ENCODE assay signal across 16 cellular contexts in genomic region chr7:2072042-2072441, GRCh38.
A peak's percentile ranks its signal among the peaks of the same experiment; 100 is the strongest.
DNase-seq lines count a peak whose midpoint lies in the region; ATAC-seq and TF ChIP-seq lines count a peak whose summit lies in the region.
"Had no signal": no experiment of that assay in that cellular context is flagged by ENCODE, and none has a peak within 500 bp of the region (broad histone marks: within the 10 kb centered on the region; RNA-seq: fewer than 3 reads in every experiment).

No MANE protein-coding gene starts in this region.

- no peak for TF ChIP-seq POLR2A in GM18505 (IDR thresholded peaks at IDR 0.05; ENCODE audit: borderline replicate concordance, extremely low read depth, insufficient read depth, insufficient read length)

- peaks cover 7% of the 10 kb centered on the region for H3K36me3 ChIP-seq in endodermal cell (ENCODE audit: control insufficient read depth, insufficient read depth, low read length)

- no peaks in the 10 kb centered on the region for H3K4me1 Mint-ChIP-seq in endodermal cell
- peaks cover 4 to 5% of the 10 kb centered on the region in 2 donors for H3K4me1 Mint-ChIP-seq in effector memory CD8-positive, alpha-beta T cell (ENCODE audit: low read depth in 2 of 2)

- H3K27ac ChIP-seq in endodermal cell (ENCODE audit: low read depth, low read length) = no peak overlapping the region
- H3K27ac ChIP-seq: heart right ventricle had no signal

- no peaks in the 10 kb centered on the region for H3K27me3 ChIP-seq in endodermal cell (ENCODE audit: control insufficient read depth, insufficient read depth, low read length, poor library complexity, severe bottlenecking)
- H3K27me3 ChIP-seq: heart right ventricle had no signal

- peaks cover 11% of the 10 kb centered on the region for H3K36me3 Mint-ChIP-seq in endodermal cell (ENCODE audit: low read depth)
- peaks cover 3% of the 10 kb centered on the region for H3K36me3 Mint-ChIP-seq in effector memory CD8-positive, alpha-beta T cell (ENCODE audit: insufficient read depth)

- ATAC-seq in GM18505 (IDR thresholded peaks at IDR 0.05; ENCODE audit: unreplicated experiment) (peak; percentile 80), HG03103 (IDR thresholded peaks at IDR 0.05; ENCODE audit: low read depth, unreplicated experiment) (peak; percentile 64)
- no peak for ATAC-seq in effector memory CD8-positive, alpha-beta T cell (replicated peaks)
- ATAC-seq: heart right ventricle, Panc1 had no signal

- H3K9me3 ChIP-seq in endodermal cell (ENCODE audit: control insufficient read depth, low read length) = no peaks in the 10 kb centered on the region
- H3K9me3 ChIP-seq: heart right ventricle had no signal

- H3K27me3 Mint-ChIP-seq in endodermal cell (ENCODE audit: insufficient read depth) = no peaks in the 10 kb centered on the region
- no peaks in the 10 kb centered on the region for H3K27me3 Mint-ChIP-seq in effector memory CD8-positive, alpha-beta T cell

- no peaks in the 10 kb centered on the region for H3K9me3 Mint-ChIP-seq in endodermal cell
- no peaks in the 10 kb centered on the region for H3K9me3 Mint-ChIP-seq in effector memory CD8-positive, alpha-beta T cell
- H3K9me3 Mint-ChIP-seq: HFFc6 had no signal

- 91 to 98% methylated on average over 6 to 12 of the region's 12 CpGs for WGBS in endodermal cell (ENCODE audit: insufficient coverage in 1 of 2, insufficient read length in 1 of 2), 2 experiments

- H3K27ac Mint-ChIP-seq in endodermal cell = peak overlapping the region; percentile 12
- no peak overlapping the region for H3K27ac Mint-ChIP-seq in effector memory CD8-positive, alpha-beta T cell
- H3K27ac Mint-ChIP-seq: HFFc6 had no signal

- H3K9ac ChIP-seq in endodermal cell (ENCODE audit: extremely low read depth, low read length, poor library complexity, severe bottlenecking) = no peak overlapping the region

- H3K4me3 Mint-ChIP-seq in endodermal cell = no peak overlapping the region
- H3K4me3 Mint-ChIP-seq in effector memory CD8-positive, alpha-beta T cell = no peak overlapping the region
- H3K4me3 Mint-ChIP-seq: HFFc6 had no signal

- DNase-seq in GM20000 (ENCODE audit: low spot score) (peak; percentile 94), endodermal cell (no peak), ecto neural progenitor cell (ENCODE audit: low spot score) (no peak), SKM-1 (lab: John Stamatoyannopoulos, UW; ENCODE audit: unreplicated experiment) (no peak), GDM1 (lab: John Stamatoyannopoulos, UW) (no peak)
- DNase-seq in effector memory CD8-positive, alpha-beta T cell = no peak
- DNase-seq: activated CD4-positive, alpha-beta T cell treated with anti-CD3 and anti-CD28 coated beads, Interleukin-2, amount 50 U/mL, for 4 hours; caudate nucleus; DMS 273 treated with DMSO at 0.1 percent for 48 hours; heart right ventricle; HFFc6; NCI-H1048; trophoblast cell had no signal

- no peaks in the 10 kb centered on the region for H3K4me1 ChIP-seq in endodermal cell (ENCODE audit: control insufficient read depth, insufficient read depth, low read length)
- H3K4me1 ChIP-seq: heart right ventricle had no signal

- H3K4me3 ChIP-seq in endodermal cell (ENCODE audit: low read length) = no peak overlapping the region
- H3K4me3 ChIP-seq: heart right ventricle had no signal

- TF ChIP-seq CTCF in GM20000 (IDR thresholded peaks at IDR 0.05; ENCODE audit: extremely low read depth, missing control alignments) (no peak), endodermal cell (conservative IDR thresholded peaks at IDR 0.05) (no peak)
